24 cellular contexts compared by ENCODE assay signal in the genomic region with DNA sequence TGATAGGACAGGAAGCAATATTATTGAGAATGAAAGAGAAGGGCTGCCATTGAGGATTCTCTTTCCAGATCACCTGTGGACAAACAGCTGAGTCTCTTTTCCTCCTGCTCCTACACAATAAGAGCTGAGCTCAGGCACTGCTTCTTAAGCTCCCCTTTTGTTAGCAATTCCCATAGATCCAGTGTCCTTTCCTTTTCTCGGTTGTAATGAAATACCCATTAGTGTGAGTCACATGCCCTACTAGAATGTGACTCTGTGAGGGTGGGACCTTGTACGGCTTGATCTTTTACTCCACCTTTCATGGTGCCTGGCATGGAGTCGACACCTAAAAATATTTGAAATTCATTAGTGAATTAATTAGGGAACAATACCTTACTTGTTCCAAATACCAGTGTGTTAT.
DNase-seq lines count a peak whose midpoint lies in the region; ATAC-seq and TF ChIP-seq lines count a peak whose summit lies in the region.
"Had no signal": no experiment of that assay in that cellular context is flagged by ENCODE, and none has a peak within 500 bp of the region (broad histone marks: within the 10 kb centered on the region; RNA-seq: fewer than 3 reads in every experiment).

No MANE protein-coding gene starts in this region.

- H3K27me3 ChIP-seq in left ventricle myocardium inferior (ENCODE audit: low read depth) (no peaks in the 10 kb centered on the region), heart right ventricle (no peaks in the 10 kb centered on the region), testis (no peaks in the 10 kb centered on the region), thyroid gland (no peaks in the 10 kb centered on the region)
- H3K27me3 ChIP-seq: adrenal gland, esophagus squamous epithelium had no signal

- H3K4me3 ChIP-seq in left ventricle myocardium inferior: no peak overlapping the region
- no peak overlapping the region for H3K4me3 ChIP-seq in heart right ventricle
- H3K4me3 ChIP-seq in testis: no peak overlapping the region
- no peak overlapping the region for H3K4me3 ChIP-seq in thyroid gland (replicated peaks in 1 of 3)
- H3K4me3 ChIP-seq: adrenal gland, esophagus squamous epithelium, GM12878 had no signal

- H3K9me3 ChIP-seq in left ventricle myocardium inferior (replicated peaks): no peaks in the 10 kb centered on the region
- no peaks in the 10 kb centered on the region for H3K9me3 ChIP-seq in heart right ventricle
- H3K9me3 ChIP-seq in testis: no peaks in the 10 kb centered on the region
- H3K9me3 ChIP-seq in thyroid gland: no peaks in the 10 kb centered on the region
- H3K9me3 ChIP-seq: adrenal gland, esophagus squamous epithelium had no signal

- TF ChIP-seq CTCF in left ventricle myocardium inferior (IDR thresholded peaks at IDR 0.05; ENCODE audit: borderline replicate concordance) (no peak), heart right ventricle (IDR thresholded peaks at IDR 0.05) (no peak), testis (IDR thresholded peaks at IDR 0.05) (no peak), thyroid gland (IDR thresholded peaks at IDR 0.05) (no peak)

- no peak for TF ChIP-seq POLR2A in testis (IDR thresholded peaks at IDR 0.05)
- TF ChIP-seq POLR2A in thyroid gland (IDR thresholded peaks at IDR 0.05): no peak

- ATAC-seq in heart right ventricle (no peak), HG03097 (IDR thresholded peaks at IDR 0.05; ENCODE audit: low FRiP score, unreplicated experiment) (no peak)

- 79 to 83% methylated on average over 3 of the region's 3 CpGs for WGBS in heart right ventricle, 2 donors
- WGBS in testis, 2 donors: 89% methylated on average over 3 of the region's 3 CpGs
- WGBS in thyroid gland, 2 donors: 90 to 91% methylated on average over 3 of the region's 3 CpGs

- DNase-seq in left ventricle myocardium inferior (no peak), heart right ventricle (no peak), astrocyte of the hippocampus (ENCODE audit: low read depth, low spot score) (peak; percentile 39), myocyte (ENCODE audit: low read depth) (peak; percentile 57), testis (no peak), thyroid gland (no peak)
- no peak for DNase-seq in activated CD4-positive, alpha-beta T cell treated with anti-CD3 and anti-CD28 coated beads for 48 hours
- DNase-seq: activated CD4-positive, alpha-beta T cell treated with anti-CD3 and anti-CD28 coated beads, Interleukin-2, amount 10 ng/mL, durations not matched to agents 7 days and 5 days; activated effector memory CD4-positive, alpha-beta T cell treated with Interleukin-2 at 50 U/mL for 16 hours; adrenal gland; cerebellar nuclear complex; effector CD4-positive, alpha-beta T cell; esophagus squamous epithelium; GF-D8; H7; NCI-H1930; NCI-H524; Right ventricle myocardium superior; small intestine; stimulated activated CD4-positive, alpha-beta T cell treated with anti-CD3 and anti-CD28 coated beads, Interleukin-4, amount 100 ng/mL, for 24 hours had no signal

- intact Hi-C loops in left ventricle myocardium inferior (cut with micrococcal nuclease): no loop called here
- intact Hi-C loops in heart right ventricle (cut with DNase I): loop anchor here in 1 of 10 donors (10.0 kb wide), 1 partner anchor 69 kb away; no protein-coding TSS in a partner anchor
- intact Hi-C loops in testis (cut with DNase I; ENCODE audit: low total_unique reads): no loop called here
- intact Hi-C loops in thyroid gland (cut with DNase I): no loop called here

- H3K4me1 ChIP-seq in left ventricle myocardium inferior (peaks cover 87% of the 10 kb centered on the region), heart right ventricle (peaks cover 6 to 90% (median 39%) of the 10 kb centered on the region in 9 donors), testis (peaks cover 27% of the 10 kb centered on the region), thyroid gland (no peaks in the 10 kb centered on the region)
- H3K4me1 ChIP-seq: parathyroid adenoma had no signal

- H3K36me3 ChIP-seq in left ventricle myocardium inferior (peaks cover 20% of the 10 kb centered on the region), heart right ventricle (peaks cover 0 to 31% (median 0%) of the 10 kb centered on the region in 9 donors), testis (ENCODE audit: low read depth, missing control alignments) (no peaks in the 10 kb centered on the region), thyroid gland (no peaks in the 10 kb centered on the region)
- H3K36me3 ChIP-seq: adrenal gland had no signal

- H3K27ac ChIP-seq in left ventricle myocardium inferior (replicated peaks) (peak overlapping the region; percentile 61), heart right ventricle (peak overlapping the region in 4 of 10 donors; percentile 31 to 69 (median 46)), testis (no peak overlapping the region), thyroid gland (no peak overlapping the region)
- H3K27ac ChIP-seq: adrenal gland, C4-2B, parathyroid adenoma had no signal

Comparison
In these comparisons a context has a peak if more than half of its experiments do, and no peak if none do; other contexts are left out.
1. DNase-seq: peak in astrocyte of the hippocampus (single experiment) and myocyte (single experiment); none in left ventricle myocardium inferior (single experiment), heart right ventricle (0 of 2), testis (single experiment), thyroid gland (0 of 2) and activated CD4-positive, alpha-beta T cell treated with anti-CD3 and anti-CD28 coated beads for 48 hours (single experiment).